Comparison of ENCODE assay signal across 25 cellular contexts in the genomic region with DNA sequence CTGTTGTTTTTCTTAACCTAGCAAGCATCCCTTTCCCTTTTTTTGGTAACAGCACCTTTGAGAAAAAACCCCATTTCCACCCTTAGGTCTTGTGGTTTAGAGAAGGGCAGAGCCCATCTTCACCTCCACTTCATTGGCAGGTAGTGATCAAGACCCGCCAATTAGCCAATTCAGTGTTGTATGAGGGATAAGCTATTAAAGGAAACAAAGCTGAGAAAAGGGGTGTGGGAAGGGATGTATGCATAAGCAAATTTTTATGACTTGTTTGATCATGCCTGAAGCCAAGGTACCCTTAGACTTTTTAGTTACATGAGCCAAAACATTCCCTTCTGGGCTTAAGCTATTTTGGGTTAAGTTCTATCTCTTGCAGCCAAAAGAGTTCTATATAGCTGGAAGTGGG.
"Had no signal": no experiment of that assay in that cellular context is flagged by ENCODE, and none has a peak within 500 bp of the region (broad histone marks: within the 10 kb centered on the region; RNA-seq: fewer than 3 reads in every experiment).

No MANE protein-coding gene starts in this region.

- H3K27me3 ChIP-seq: esophagus muscularis mucosa, gastrocnemius medialis, right lobe of liver, testis, tibial nerve had no signal

- H3K36me3 ChIP-seq: esophagus muscularis mucosa, gastrocnemius medialis, heart right ventricle, left ventricle myocardium inferior, lower lobe of right lung, neutrophil, right lobe of liver, tibial nerve had no signal

- DNase-seq: cortex of kidney; effector memory CD4-positive, alpha-beta T cell; gastrocnemius medialis; heart right ventricle; hypothalamus; kidney; left cardiac atrium; left ventricle myocardium inferior; lower lobe of right lung; mesenchymal stem cell; midbrain; psoas muscle; retina; right lobe of liver; stimulated activated CD4-positive, alpha-beta T cell treated with anti-CD3 and anti-CD28 coated beads, Interleukin-4, amount 100 ng/mL, for 1 hour; stimulated activated CD8-positive, alpha-beta memory T cell treated with anti-CD3 and anti-CD28 coated beads, Interleukin-4, amount 100 ng/mL, for 48 hours; testis had no signal

- H3K4me3 Mint-ChIP-seq: natural killer cell treated with Interleukin-12 subunit alpha and Interleukin-12 subunit beta and Interleukin-15 and Interleukin-18, amount 100 ng/mL, for 72 hours; stimulated activated effector memory CD8-positive, alpha-beta T cell treated with anti-CD3 and anti-CD28 coated beads, Interleukin-12 subunit alpha, Interleukin-12 subunit beta, amount 100 ng/mL, for 72 hours; stimulated activated naive CD8-positive, alpha-beta T cell treated with anti-CD3 and anti-CD28 coated beads, Interleukin-15, Interleukin-2, amounts not matched to agents 100 ng/mL and 50 ng/mL, for 24 hours had no signal

- H3K9me3 Mint-ChIP-seq: natural killer cell treated with Interleukin-12 subunit alpha and Interleukin-12 subunit beta and Interleukin-15 and Interleukin-18, amount 100 ng/mL, for 72 hours; stimulated activated effector memory CD8-positive, alpha-beta T cell treated with anti-CD3 and anti-CD28 coated beads, Interleukin-12 subunit alpha, Interleukin-12 subunit beta, amount 100 ng/mL, for 72 hours; stimulated activated naive CD8-positive, alpha-beta T cell treated with anti-CD3 and anti-CD28 coated beads, Interleukin-15, Interleukin-2, amounts not matched to agents 100 ng/mL and 50 ng/mL, for 24 hours had no signal

- H3K27ac Mint-ChIP-seq: natural killer cell treated with Interleukin-12 subunit alpha and Interleukin-12 subunit beta and Interleukin-15 and Interleukin-18, amount 100 ng/mL, for 72 hours; stimulated activated effector memory CD8-positive, alpha-beta T cell treated with anti-CD3 and anti-CD28 coated beads, Interleukin-12 subunit alpha, Interleukin-12 subunit beta, amount 100 ng/mL, for 72 hours; stimulated activated naive CD8-positive, alpha-beta T cell treated with anti-CD3 and anti-CD28 coated beads, Interleukin-15, Interleukin-2, amounts not matched to agents 100 ng/mL and 50 ng/mL, for 24 hours had no signal

- H3K27ac ChIP-seq: epithelial cell of prostate, esophagus muscularis mucosa, gastrocnemius medialis, heart right ventricle, left ventricle myocardium inferior, lower lobe of right lung, neutrophil, psoas muscle, right lobe of liver, testis, tibial nerve had no signal

- H3K4me3 ChIP-seq: esophagus muscularis mucosa, gastrocnemius medialis, heart right ventricle, left ventricle myocardium inferior, lower lobe of right lung, psoas muscle, right lobe of liver, testis, tibial nerve had no signal

- H3K4me1 Mint-ChIP-seq: stimulated activated effector memory CD8-positive, alpha-beta T cell treated with anti-CD3 and anti-CD28 coated beads, Interleukin-12 subunit alpha, Interleukin-12 subunit beta, amount 100 ng/mL, for 72 hours had no signal

- ATAC-seq: gastrocnemius medialis; heart right ventricle; left cardiac atrium; lower lobe of right lung; natural killer cell treated with Interleukin-12 subunit alpha and Interleukin-12 subunit beta and Interleukin-15 and Interleukin-18, amount 100 ng/mL, for 72 hours; psoas muscle; right lobe of liver; stimulated activated effector memory CD8-positive, alpha-beta T cell treated with anti-CD3 and anti-CD28 coated beads, Interleukin-12 subunit alpha, Interleukin-12 subunit beta, amount 100 ng/mL, for 72 hours had no signal

- FAIRE-seq: endometrium, kidney had no signal

- H3K36me3 Mint-ChIP-seq: natural killer cell treated with Interleukin-12 subunit alpha and Interleukin-12 subunit beta and Interleukin-15 and Interleukin-18, amount 100 ng/mL, for 72 hours; stimulated activated effector memory CD8-positive, alpha-beta T cell treated with anti-CD3 and anti-CD28 coated beads, Interleukin-12 subunit alpha, Interleukin-12 subunit beta, amount 100 ng/mL, for 72 hours had no signal

- H3K9me3 ChIP-seq: esophagus muscularis mucosa, gastrocnemius medialis, heart right ventricle, left ventricle myocardium inferior, lower lobe of right lung, neutrophil, psoas muscle, right lobe of liver, testis, tibial nerve had no signal
